ENCODE assay signal across 9 cellular contexts in the genomic region with DNA sequence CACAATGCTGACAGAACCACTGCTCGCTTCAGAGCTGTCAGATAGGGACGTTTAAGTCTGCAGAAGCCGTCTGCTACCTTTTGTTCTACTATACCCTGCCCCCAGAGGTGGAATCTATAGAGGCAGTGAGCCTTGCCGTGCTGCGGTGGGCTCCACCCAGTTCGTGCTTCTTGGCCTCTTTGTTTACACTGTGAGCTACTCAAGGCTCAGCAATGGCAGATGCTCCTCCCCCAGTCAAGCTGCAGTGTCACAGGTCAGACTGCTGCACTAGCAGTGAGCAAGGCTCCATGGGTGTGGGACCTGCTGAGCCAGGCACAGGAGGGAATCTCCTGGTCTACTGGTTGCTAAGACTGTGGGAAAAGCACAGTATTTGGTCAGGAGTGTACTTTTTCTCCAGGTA. TPM values are rescaled to one million over a fixed set of nuclear protein-coding genes. Genes with fewer than 3 reads are reported as not detected.
DNase-seq lines count a peak whose midpoint lies in the region; ATAC-seq, FAIRE-seq and TF ChIP-seq lines count a peak whose summit lies in the region.
"Had no signal": no experiment of that assay in that cellular context is flagged by ENCODE, and none has a peak within 500 bp of the region (broad histone marks: within the 10 kb centered on the region; RNA-seq: fewer than 3 reads in every experiment).

No MANE protein-coding gene starts in this region.

- H3K9ac ChIP-seq in kidney (ENCODE audit: low read length in 2 of 2), result no peak overlapping the region

- no peak overlapping the region for H3K4me3 ChIP-seq in kidney (ENCODE audit: low read length in 2 of 2)

- ATAC-seq in GM18909 (IDR thresholded peaks at IDR 0.05; ENCODE audit: poor library complexity, unreplicated experiment) (no peak), HG03565 (IDR thresholded peaks at IDR 0.05; ENCODE audit: unreplicated experiment) (no peak), Right ventricle myocardium superior (ENCODE audit: poor library complexity) (no peak)
- ATAC-seq: T-cell had no signal

- intact Hi-C loops in kidney (cut with DNase I) (no loop called here), Right ventricle myocardium superior (cut with DNase I) (no loop called here)

- H3K36me3 ChIP-seq in kidney (ENCODE audit: control insufficient read depth in 1 of 2, insufficient read depth in 2 of 2, low read length in 2 of 2), result no peaks in the 10 kb centered on the region

- peaks cover 0 to 8% of the 10 kb centered on the region in 2 donors for H3K4me1 ChIP-seq in kidney (ENCODE audit: control insufficient read depth in 1 of 2, insufficient read depth in 1 of 2, low read depth in 1 of 2, low read length in 2 of 2)

- no peak for FAIRE-seq in kidney (lab: Jason Lieb, UNC)

- DNase-seq in DMS53 treated with DMSO at 0.1 percent for 48 hours (lab: John Stamatoyannopoulos, UW; ENCODE audit: unreplicated experiment) (peak; percentile 92), NCI-H1105 treated with DMSO at 0.1 percent for 48 hours (lab: John Stamatoyannopoulos, UW) (peak; percentile 47), SK-N-DZ (ENCODE audit: low spot score) (peak; percentile 73), iris pigment epithelial cell (ENCODE audit: low read depth) (peak; percentile 42), kidney (no peak), Right ventricle myocardium superior (no peak)
- DNase-seq: T-cell had no signal

- TF ChIP-seq CTCF in kidney (IDR thresholded peaks at IDR 0.05; ENCODE audit: borderline replicate concordance, extremely low read depth, insufficient read depth), result no peak

- H3K27ac ChIP-seq in kidney (ENCODE audit: low read depth in 2 of 2, low read length in 2 of 2), result no peak overlapping the region

- H3K9me3 ChIP-seq in kidney (ENCODE audit: control insufficient read depth in 1 of 2, low read length in 2 of 2), result no peaks in the 10 kb centered on the region

RNA-seq across cellular contexts. Expression of a gene that starts 47.1 kb away (rescaled TPM):
- polyA plus RNA-seq in SK-N-DZ (2014; cell fraction: cytosol; rRNA removed), result 0.96 and 1.8 TPM in 2 replicates
- polyA plus RNA-seq in SK-N-DZ (2014; cell fraction: nucleus; rRNA removed), result 0.95 and 1.6 TPM in 2 replicates
- total RNA-seq in kidney, result 13.8 TPM
- 3.1 TPM for polyA plus RNA-seq in kidney (ENCODE audit: insufficient read depth, low read depth, low replicate concordance)
- total RNA-seq in Right ventricle myocardium superior, result 4.3 TPM

RNA-seq across cellular contexts. Expression of a gene that starts 47.1 kb away (rescaled TPM):
- polyA plus RNA-seq in SK-N-DZ (2014; cell fraction: cytosol; rRNA removed), result 19.8 and 25.6 TPM in 2 replicates
- 20.2 and 30.9 TPM in 2 replicates for polyA plus RNA-seq in SK-N-DZ (2014; cell fraction: nucleus; rRNA removed)
- 160 TPM for total RNA-seq in kidney
- 67.6 TPM for polyA plus RNA-seq in kidney (ENCODE audit: insufficient read depth, low read depth, low replicate concordance)
- total RNA-seq in Right ventricle myocardium superior, result 54.1 TPM

Comparison
In these comparisons a context has a peak if more than half of its experiments do, and no peak if none do; other contexts are left out.
1. DNase-seq: peak in DMS53 treated with DMSO at 0.1 percent for 48 hours (single experiment), NCI-H1105 treated with DMSO at 0.1 percent for 48 hours (single experiment), SK-N-DZ (single experiment) and iris pigment epithelial cell (single experiment); none in kidney (single experiment) and Right ventricle myocardium superior (single experiment).